ENCODE assay signal across 31 cellular contexts in the genomic region with DNA sequence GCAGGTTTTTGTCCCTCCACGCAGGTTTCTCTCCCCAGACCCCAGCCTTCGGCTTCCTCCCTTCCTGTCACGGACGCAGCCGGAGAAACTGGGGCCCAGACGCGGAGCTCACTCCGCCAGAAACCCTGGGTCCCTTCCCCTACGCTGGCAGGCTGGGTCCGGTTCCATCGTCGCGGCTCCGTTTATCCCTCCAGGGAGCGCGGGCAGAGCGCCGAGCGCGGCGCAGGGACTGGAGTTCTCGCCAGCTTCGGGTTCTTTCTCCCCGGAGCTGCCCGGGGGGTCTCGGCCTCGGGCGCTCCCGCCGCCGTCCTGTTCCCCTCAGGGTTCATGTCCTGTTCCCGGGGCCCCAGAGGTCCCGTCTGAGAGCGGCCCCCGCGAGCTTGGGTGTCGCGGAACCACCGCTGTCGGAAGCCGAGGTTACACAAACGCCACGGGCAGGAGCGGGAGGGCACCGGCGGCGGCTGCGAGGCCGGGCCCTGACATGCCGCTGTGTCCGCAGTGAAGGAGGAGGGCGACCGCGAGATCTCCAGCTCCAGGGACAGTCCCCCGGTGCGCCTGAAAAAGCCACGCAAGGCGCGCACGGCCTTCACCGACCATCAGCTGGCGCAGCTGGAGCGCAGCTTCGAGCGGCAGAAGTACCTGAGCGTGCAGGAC. TPM values are rescaled to one million over a fixed set of nuclear protein-coding genes. Genes with fewer than 3 reads are reported as not detected.
A peak's percentile ranks its signal among the peaks of the same experiment; 100 is the strongest.
DNase-seq lines count a peak whose midpoint lies in the region; ATAC-seq and TF ChIP-seq lines count a peak whose summit lies in the region.
"Had no signal": no experiment of that assay in that cellular context is flagged by ENCODE, and none has a peak within 500 bp of the region (broad histone marks: within the 10 kb centered on the region; RNA-seq: fewer than 3 reads in every experiment).

No MANE protein-coding gene starts in this region.

- H3K4me3 ChIP-seq in WERI-Rb-1 (ENCODE audit: low read depth, low read length), result no peak overlapping the region
- no peak overlapping the region for H3K4me3 ChIP-seq in CD8-positive, alpha-beta T cell (ENCODE audit: low read depth, low read length)
- H3K4me3 ChIP-seq: upper lobe of left lung had no signal

- ATAC-seq in central memory CD8-positive, alpha-beta T cell (replicated peaks; ENCODE audit: extremely low read depth, poor library complexity, severe bottlenecking), result no peak
- ATAC-seq in GM18519 (IDR thresholded peaks at IDR 0.05; ENCODE audit: low FRiP score, unreplicated experiment), result no peak
- ATAC-seq in CD8-positive, alpha-beta T cell, result no peak
- ATAC-seq: activated T-cell treated with anti-CD3 and anti-CD28 coated beads, Interleukin-2, amount 50 U/mL, for 72 hours; foreskin keratinocyte; naive thymus-derived CD8-positive, alpha-beta T cell had no signal

- no peak overlapping the region for H3K18ac ChIP-seq in H9 (ENCODE audit: insufficient read length, low read depth, low read length)

- H3K27me3 Mint-ChIP-seq in H9 (ENCODE audit: low read depth), result peaks cover 95% of the 10 kb centered on the region
- peaks cover 94% of the 10 kb centered on the region for H3K27me3 Mint-ChIP-seq in central memory CD8-positive, alpha-beta T cell
- peaks cover 98% of the 10 kb centered on the region for H3K27me3 Mint-ChIP-seq in nephron progenitor cell (ENCODE audit: low read depth, poor library complexity)
- H3K27me3 Mint-ChIP-seq in CD8-positive, alpha-beta T cell (ENCODE audit: low read depth), result peaks cover 55% of the 10 kb centered on the region

- peak overlapping the region; percentile 9 for H3K4me2 ChIP-seq in H9 (ENCODE audit: insufficient read depth, insufficient read length, low read length)

- no peaks in the 10 kb centered on the region for H3K9me3 ChIP-seq in H9 (ENCODE audit: control insufficient read depth, low read depth, low read length)
- peaks cover 4% of the 10 kb centered on the region for H3K9me3 ChIP-seq in WERI-Rb-1 (ENCODE audit: severe bottlenecking)
- no peaks in the 10 kb centered on the region for H3K9me3 ChIP-seq in CD8-positive, alpha-beta T cell (ENCODE audit: low read length)
- H3K9me3 ChIP-seq: BE2C, upper lobe of left lung had no signal

- H2BK120ac ChIP-seq in H9 (ENCODE audit: low read depth, low read length, poor library complexity, severe bottlenecking), result no peak overlapping the region

- H3T11ph ChIP-seq in H9 (ENCODE audit: low read length), result no peak overlapping the region

- peaks cover 93% of the 10 kb centered on the region for H3K27me3 ChIP-seq in H9 (ENCODE audit: insufficient read depth, low read length)
- peaks cover 99% of the 10 kb centered on the region for H3K27me3 ChIP-seq in WERI-Rb-1 (ENCODE audit: insufficient read depth, low read depth, severe bottlenecking)
- peaks cover 53% of the 10 kb centered on the region for H3K27me3 ChIP-seq in CD8-positive, alpha-beta T cell (ENCODE audit: insufficient read depth, low read length)

- H3K4ac ChIP-seq in H9 (ENCODE audit: low read depth, low read length), result no peak overlapping the region

- peak; percentile 52 for DNase-seq in DMS53 (lab: John Stamatoyannopoulos, UW)
- no peak for DNase-seq in DMS53 treated with DMSO at 0.1 percent for 48 hours (lab: John Stamatoyannopoulos, UW; ENCODE audit: unreplicated experiment)
- no peak for DNase-seq in H9
- no peak for DNase-seq in central memory CD8-positive, alpha-beta T cell (ENCODE audit: low spot score in 2 of 2)
- DNase-seq in nephron progenitor cell, result peak; percentile 49
- no peak for DNase-seq in WERI-Rb-1
- no peak for DNase-seq in CD8-positive, alpha-beta T cell
- DNase-seq: activated CD4-positive, CD25-positive, alpha-beta regulatory T cell treated with anti-CD3 and anti-CD28 coated beads, Interleukin-2, amount 50 U/mL, for 72 hours; activated CD8-positive, alpha-beta memory T cell treated with anti-CD3 and anti-CD28 coated beads for 24 hours; activated T-cell treated with anti-CD3 and anti-CD28 coated beads, Interleukin-2, amount 50 U/mL, for 72 hours; BE2C; Calu3; foreskin keratinocyte; GDM1; hippocampal formation; kidney glomerular epithelial cell; mesenchymal stem cell; NCI-H1436 treated with DMSO at 0.1 percent for 48 hours; NCI-H226; NK-92 treated with Interleukin-12 subunit alpha and Interleukin-12 subunit beta, amount 100 ng/mL, for 24 hours; small intestine; stimulated activated CD4-positive, alpha-beta T cell treated with anti-CD3 and anti-CD28 coated beads, Interleukin-4, amount 100 ng/mL, for 1 hour; T-helper 9 cell had no signal

- no peak overlapping the region for H3K23ac ChIP-seq in H9 (ENCODE audit: insufficient read length, low read depth, low read length)

- intact Hi-C loops in CD8-positive, alpha-beta T cell (cut with DNase I, micrococcal nuclease), result no loop called here

- H3K9me3 Mint-ChIP-seq in H9 (peaks cover 3 to 7% of the 10 kb centered on the region in 2 experiments; a peak in 3 of 5 replicates), nephron progenitor cell (no peaks in the 10 kb centered on the region)
- no peaks in the 10 kb centered on the region for H3K9me3 Mint-ChIP-seq in central memory CD8-positive, alpha-beta T cell
- H3K9me3 Mint-ChIP-seq in CD8-positive, alpha-beta T cell, result no peaks in the 10 kb centered on the region
- H3K9me3 Mint-ChIP-seq: activated T-cell treated with anti-CD3 and anti-CD28 coated beads, Interleukin-2, amount 50 U/mL, for 72 hours; dendritic cell treated with granulocyte-macrophage colony-stimulating factor and Interleukin-4, amounts not matched to agents 40 ng/mL and 50 ng/mL, for 4 days had no signal

- no peak overlapping the region for H3K56ac ChIP-seq in H9 (ENCODE audit: insufficient read length, low read depth, low read length)

- no peaks in the 10 kb centered on the region for H3K36me3 ChIP-seq in WERI-Rb-1
- H3K36me3 ChIP-seq in CD8-positive, alpha-beta T cell (ENCODE audit: insufficient read depth, low read length), result no peaks in the 10 kb centered on the region
- H3K36me3 ChIP-seq: BE2C, upper lobe of left lung had no signal

- CTCF ChIA-PET in CD8-positive, alpha-beta T cell (lab: Charles Lee), result no interaction called here

- WGBS in H9 (ENCODE audit: extremely low coverage, insufficient read length, low lambda C conversion rate), result no CpG with 5 or more reads among the region's 66 CpGs

- H3K4me3 Mint-ChIP-seq in H9, result peak overlapping the region; percentile 27 to 44; a peak in 4 of 5 replicates
- H3K4me3 Mint-ChIP-seq in central memory CD8-positive, alpha-beta T cell, result no peak overlapping the region
- no peak overlapping the region for H3K4me3 Mint-ChIP-seq in nephron progenitor cell
- H3K4me3 Mint-ChIP-seq in CD8-positive, alpha-beta T cell, result no peak overlapping the region
- H3K4me3 Mint-ChIP-seq: activated T-cell treated with anti-CD3 and anti-CD28 coated beads, Interleukin-2, amount 50 U/mL, for 72 hours; dendritic cell treated with granulocyte-macrophage colony-stimulating factor and Interleukin-4, amounts not matched to agents 40 ng/mL and 50 ng/mL, for 4 days; naive thymus-derived CD8-positive, alpha-beta T cell had no signal

- H3K79me2 ChIP-seq in H9 (ENCODE audit: insufficient read depth, low read length), result no peaks in the 10 kb centered on the region

- TF ChIP-seq CTCF in H9 (conservative IDR thresholded peaks at IDR 0.05), result no peak
- no peak for TF ChIP-seq CTCF in nephron progenitor cell (IDR thresholded peaks at IDR 0.05)
- TF ChIP-seq CTCF in WERI-Rb-1 (IDR thresholded peaks at IDR 0.05; ENCODE audit: low read depth, low read length), result no peak
- TF ChIP-seq CTCF in CD8-positive, alpha-beta T cell (IDR thresholded peaks at IDR 0.05), result no peak

- H2AK5ac ChIP-seq in H9 (ENCODE audit: insufficient read length, low read length), result no peak overlapping the region

- H2BK5ac ChIP-seq in H9 (ENCODE audit: insufficient read length, low read length), result no peak overlapping the region

- H2BK15ac ChIP-seq in H9 (ENCODE audit: low read depth, low read length), result no peak overlapping the region

- H3K36me3 Mint-ChIP-seq in H9 (ENCODE audit: insufficient read depth in 1 of 3, low read depth in 3 of 3), result no peaks in the 10 kb centered on the region
- H3K36me3 Mint-ChIP-seq in central memory CD8-positive, alpha-beta T cell (ENCODE audit: insufficient read depth), result peaks cover 11% of the 10 kb centered on the region
- H3K36me3 Mint-ChIP-seq in nephron progenitor cell (ENCODE audit: low read depth), result no peaks in the 10 kb centered on the region
- no peaks in the 10 kb centered on the region for H3K36me3 Mint-ChIP-seq in CD8-positive, alpha-beta T cell

- peaks cover 7% of the 10 kb centered on the region; the same call in 1 of the 2 replicates for H3K4me1 ChIP-seq in H9 (ENCODE audit: insufficient read depth, low read length)
- peaks cover 3% of the 10 kb centered on the region for H3K4me1 ChIP-seq in CD8-positive, alpha-beta T cell (ENCODE audit: insufficient read depth, low read length)
- H3K4me1 ChIP-seq: foreskin keratinocyte had no signal

- peaks cover 3% of the 10 kb centered on the region for H4K20me1 ChIP-seq in H9 (ENCODE audit: control insufficient read depth, insufficient read depth, insufficient read length)

- no peak overlapping the region for H2BK20ac ChIP-seq in H9 (ENCODE audit: low read depth, low read length, poor library complexity, severe bottlenecking)

- H3K4me1 Mint-ChIP-seq in H9 (peaks cover 31 to 59% of the 10 kb centered on the region in 2 experiments), nephron progenitor cell (peaks cover 11% of the 10 kb centered on the region)
- peaks cover 24% of the 10 kb centered on the region for H3K4me1 Mint-ChIP-seq in central memory CD8-positive, alpha-beta T cell
- peaks cover 10% of the 10 kb centered on the region for H3K4me1 Mint-ChIP-seq in CD8-positive, alpha-beta T cell (ENCODE audit: low read depth)

- H2BK12ac ChIP-seq in H9 (ENCODE audit: insufficient read length, low read depth, low read length), result no peak overlapping the region

- no peak overlapping the region for H4K5ac ChIP-seq in H9 (ENCODE audit: insufficient read length, low read depth, low read length)

- no peak overlapping the region for H4K8ac ChIP-seq in H9 (replicated peaks; ENCODE audit: insufficient read length, low read depth, low read length)

- H3K79me1 ChIP-seq in H9 (ENCODE audit: insufficient read depth, low read depth, low read length, poor library complexity, severe bottlenecking), result no peaks in the 10 kb centered on the region

- H3K9ac ChIP-seq in H9 (ENCODE audit: extremely low read depth, insufficient read length, low read length), result no peak overlapping the region

- POLR2A ChIA-PET in CD8-positive, alpha-beta T cell (lab: Charles Lee), result no interaction called here

- H3K27ac ChIP-seq in H9 (ENCODE audit: insufficient read length, low read depth, low read length), result no peak overlapping the region
- H3K27ac ChIP-seq in WERI-Rb-1, result no peak overlapping the region
- no peak overlapping the region for H3K27ac ChIP-seq in CD8-positive, alpha-beta T cell (ENCODE audit: low read depth, low read length)
- H3K27ac ChIP-seq: 22Rv1, foreskin keratinocyte, upper lobe of left lung had no signal

- H3K27ac Mint-ChIP-seq in H9 (no peak overlapping the region), nephron progenitor cell (no peak overlapping the region)
- H3K27ac Mint-ChIP-seq in central memory CD8-positive, alpha-beta T cell (ENCODE audit: low read depth), result peak overlapping the region; percentile 64
- no peak overlapping the region for H3K27ac Mint-ChIP-seq in CD8-positive, alpha-beta T cell
- H3K27ac Mint-ChIP-seq: activated T-cell treated with anti-CD3 and anti-CD28 coated beads, Interleukin-2, amount 50 U/mL, for 72 hours; dendritic cell treated with granulocyte-macrophage colony-stimulating factor and Interleukin-4, amounts not matched to agents 40 ng/mL and 50 ng/mL, for 4 days had no signal

- H3K23me2 ChIP-seq in H9 (ENCODE audit: insufficient read length, low read depth, low read length, poor library complexity, severe bottlenecking), result peaks cover 19% of the 10 kb centered on the region

- H3K14ac ChIP-seq in H9 (ENCODE audit: insufficient read depth, low read length), result peak overlapping the region; percentile 39; the same call in 1 of the 2 replicates

- H2AFZ ChIP-seq in H9 (ENCODE audit: low read length), result no peak overlapping the region

- no peak overlapping the region for H4K91ac ChIP-seq in H9 (ENCODE audit: insufficient read length, low read depth, low read length)

RNA-seq across cellular contexts. Expression of a gene that starts 4.6 kb away (rescaled TPM):
- total RNA-seq in H9 (2021), result not detected in 2 replicates
- total RNA-seq in CD8-positive, alpha-beta T cell, result not detected
- total RNA-seq: activated T-cell treated with anti-CD3 and anti-CD28 coated beads, Interleukin-2, amount 50 U/mL, for 72 hours; bronchial epithelial cell; Calu3; epithelial cell of proximal tubule; foreskin keratinocyte; naive thymus-derived CD8-positive, alpha-beta T cell; posterior vena cava; upper lobe of left lung had no signal

Comparison
In these comparisons a context has a peak if more than half of its experiments do, and no peak if none do; other contexts are left out.
1. DNase-seq: peak in DMS53 (single experiment) and nephron progenitor cell (single experiment); none in DMS53 treated with DMSO at 0.1 percent for 48 hours (single experiment), H9 (single experiment), central memory CD8-positive, alpha-beta T cell (0 of 2), WERI-Rb-1 (single experiment) and CD8-positive, alpha-beta T cell (0 of 7).
2. H3K4me3 Mint-ChIP-seq: peak in H9 (2 of 2); none in central memory CD8-positive, alpha-beta T cell (single experiment), nephron progenitor cell (single experiment) and CD8-positive, alpha-beta T cell (single experiment).